In the genomic region with DNA sequence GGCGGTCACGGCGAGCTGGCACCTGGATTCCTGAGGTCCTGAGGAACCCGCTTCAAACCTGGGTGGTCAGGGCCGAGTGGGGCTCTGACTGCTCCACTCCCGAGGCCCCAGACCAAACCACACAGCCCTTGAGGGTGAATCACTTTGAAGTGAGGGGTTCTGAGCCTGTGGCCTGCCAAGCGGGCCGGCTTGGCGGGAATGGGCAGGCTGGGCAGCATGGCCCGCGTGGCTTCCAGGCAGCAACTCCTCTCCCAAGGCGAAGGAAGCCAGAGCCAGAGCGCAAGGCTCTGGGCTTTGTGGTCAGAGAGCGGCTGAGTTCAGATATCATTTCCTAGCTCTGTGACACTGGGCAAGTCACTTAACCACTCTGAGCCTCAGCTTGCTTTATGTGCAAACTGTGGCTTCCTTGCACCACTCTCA, we compare ENCODE assay signal across 1 cellular context.
TF ChIP-seq lines count a peak whose summit lies in the region.

No MANE protein-coding gene starts in this region.

TF ChIP-seq in H1, 55 proteins besides CTCF, POLR2A, EP300 and RAD21:
- TF ChIP-seq NRF1 (IDR thresholded peaks at IDR 0.05; ENCODE audit: low read depth, low read length), result no peak
- TF ChIP-seq BCL11A (IDR thresholded peaks at IDR 0.05; ENCODE audit: low read depth in 2 of 2, low read length in 2 of 2), result no peak
- TF ChIP-seq KDM4A (IDR thresholded peaks at IDR 0.05; ENCODE audit: low read depth, low read length, severe bottlenecking), result no peak
- TF ChIP-seq CHD2 (IDR thresholded peaks at IDR 0.05; ENCODE audit: low read length), result no peak
- TF ChIP-seq RNF2 (IDR thresholded peaks at IDR 0.05; ENCODE audit: borderline replicate concordance, low read depth, low read length, missing control alignments, poor library complexity, severe bottlenecking), result no peak
- TF ChIP-seq, protein P1, sequence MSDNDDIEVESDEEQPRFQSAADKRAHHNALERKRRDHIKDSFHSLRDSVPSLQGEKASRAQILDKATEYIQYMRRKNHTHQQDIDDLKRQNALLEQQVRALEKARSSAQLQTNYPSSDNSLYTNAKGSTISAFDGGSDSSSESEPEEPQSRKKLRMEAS (IDR thresholded peaks at IDR 0.05), result 0 out of 2 replicates have a peak, but pooled peaks have one; percentile 23
- no peak for TF ChIP-seq SIN3A (conservative IDR thresholded peaks at IDR 0.05 in 1 of 2, IDR thresholded peaks at IDR 0.05 in 1 of 2; ENCODE audit: low read depth in 1 of 2, low read length in 2 of 2)
- TF ChIP-seq, protein P2, sequence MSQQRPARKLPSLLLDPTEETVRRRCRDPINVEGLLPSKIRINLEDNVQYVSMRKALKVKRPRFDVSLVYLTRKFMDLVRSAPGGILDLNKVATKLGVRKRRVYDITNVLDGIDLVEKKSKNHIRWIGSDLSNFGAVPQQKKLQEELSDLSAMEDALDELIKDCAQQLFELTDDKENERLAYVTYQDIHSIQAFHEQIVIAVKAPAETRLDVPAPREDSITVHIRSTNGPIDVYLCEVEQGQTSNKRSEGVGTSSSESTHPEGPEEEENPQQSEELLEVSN (IDR thresholded peaks at IDR 0.05), result peak; percentile 27; the same call in 1 of the 2 replicates
- no peak for TF ChIP-seq RFX5 (IDR thresholded peaks at IDR 0.05; ENCODE audit: borderline replicate concordance, low read depth, low read length)
- TF ChIP-seq, protein P3, sequence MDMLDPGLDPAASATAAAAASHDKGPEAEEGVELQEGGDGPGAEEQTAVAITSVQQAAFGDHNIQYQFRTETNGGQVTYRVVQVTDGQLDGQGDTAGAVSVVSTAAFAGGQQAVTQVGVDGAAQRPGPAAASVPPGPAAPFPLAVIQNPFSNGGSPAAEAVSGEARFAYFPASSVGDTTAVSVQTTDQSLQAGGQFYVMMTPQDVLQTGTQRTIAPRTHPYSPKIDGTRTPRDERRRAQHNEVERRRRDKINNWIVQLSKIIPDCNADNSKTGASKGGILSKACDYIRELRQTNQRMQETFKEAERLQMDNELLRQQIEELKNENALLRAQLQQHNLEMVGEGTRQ (IDR thresholded peaks at IDR 0.05; ENCODE audit: low read length), result no peak
- TF ChIP-seq KDM5A (IDR thresholded peaks at IDR 0.05; ENCODE audit: low read length), result no peak
